Comparison of ENCODE assay signal across 15 cellular contexts in genomic region chr12:89243786-89244185, GRCh38.
DNase-seq lines count a peak whose midpoint lies in the region; ATAC-seq and TF ChIP-seq lines count a peak whose summit lies in the region.
"Had no signal": no experiment of that assay in that cellular context is flagged by ENCODE, and none has a peak within 500 bp of the region (broad histone marks: within the 10 kb centered on the region; RNA-seq: fewer than 3 reads in every experiment).

No MANE protein-coding gene starts in this region.

- no peak for ATAC-seq in activated CD8-positive, alpha-beta T cell treated with anti-CD3 and anti-CD28 coated beads, Interleukin-2, amount 10 ng/mL, durations not matched to agents 7 days and 5 days
- ATAC-seq in naive B cell (ENCODE audit: low read depth in 2 of 2) = peak in 1 of 2 donors; percentile 19
- ATAC-seq in HG02885 (IDR thresholded peaks at IDR 0.05; ENCODE audit: poor library complexity, unreplicated experiment) = no peak

- H3K27me3 Mint-ChIP-seq in CD14-positive monocyte (ENCODE audit: low read depth in 3 of 3) = no peaks in the 10 kb centered on the region
- no peaks in the 10 kb centered on the region for H3K27me3 Mint-ChIP-seq in HFFc6 (ENCODE audit: insufficient read depth)
- no peaks in the 10 kb centered on the region for H3K27me3 Mint-ChIP-seq in activated CD8-positive, alpha-beta T cell treated with anti-CD3 and anti-CD28 coated beads, Interleukin-2, amount 10 ng/mL, durations not matched to agents 7 days and 5 days (ENCODE audit: low read depth)
- peaks cover 0 to 8% (median 0%) of the 10 kb centered on the region in 3 donors for H3K27me3 Mint-ChIP-seq in naive B cell

- no peak overlapping the region for H3K4me3 ChIP-seq in brain microvascular endothelial cell (ENCODE audit: low read depth, low read length)
- H3K4me3 ChIP-seq: cardiac muscle cell, right atrium auricular region had no signal

- no peaks in the 10 kb centered on the region for H3K36me3 ChIP-seq in brain microvascular endothelial cell (replicated peaks)
- H3K36me3 ChIP-seq: cardiac muscle cell, right atrium auricular region had no signal

- in situ Hi-C loops in brain microvascular endothelial cell (cut with HindIII; ENCODE audit: low pct_ligation_motif_present, low sequenced_read_pairs) = no loop called here

- CTCF ChIA-PET in activated CD8-positive, alpha-beta T cell treated with anti-CD3 and anti-CD28 coated beads, Interleukin-2, amount 10 ng/mL, durations not matched to agents 7 days and 5 days (lab: Charles Lee) = interaction anchor here (0.9 to 5.2 kb wide), 17 partner anchors 9 to 225 kb away, joined by 3 to 50 read pairs (median 14); partner anchors contain the start of gene DUSP6

- POLR2A ChIA-PET in activated CD8-positive, alpha-beta T cell treated with anti-CD3 and anti-CD28 coated beads, Interleukin-2, amount 10 ng/mL, durations not matched to agents 7 days and 5 days (lab: Charles Lee) = interaction anchor here (0.6 to 4.9 kb wide), 9 partner anchors 8 to 466 kb away, joined by 3 to 83 read pairs (median 4); partner anchors contain the start of gene DUSP6

- H3K4me1 Mint-ChIP-seq in CD14-positive monocyte (peaks cover 38% of the 10 kb centered on the region), HFFc6 (ENCODE audit: low read depth) (peaks cover 48% of the 10 kb centered on the region), naive B cell (peaks cover 17 to 23% (median 21%) of the 10 kb centered on the region in 3 donors)
- peaks cover 75% of the 10 kb centered on the region for H3K4me1 Mint-ChIP-seq in activated CD8-positive, alpha-beta T cell treated with anti-CD3 and anti-CD28 coated beads, Interleukin-2, amount 10 ng/mL, durations not matched to agents 7 days and 5 days (ENCODE audit: low read depth)

- no peak overlapping the region for H3K27ac ChIP-seq in brain microvascular endothelial cell
- H3K27ac ChIP-seq: cardiac muscle cell, right atrium auricular region had no signal

- no peaks in the 10 kb centered on the region for H3K27me3 ChIP-seq in brain microvascular endothelial cell (replicated peaks)
- H3K27me3 ChIP-seq: cardiac muscle cell, right atrium auricular region had no signal

- intact Hi-C loops in CD14-positive monocyte (cut with micrococcal nuclease) = loop anchor here in 1 of 2 donors (5.0 to 10.0 kb wide), 2 partner anchors 81 to 111 kb away; partner anchors contain the start of gene DUSP6

- H3K36me3 Mint-ChIP-seq in CD14-positive monocyte (peaks cover 4 to 8% of the 10 kb centered on the region in 2 donors), HFFc6 (ENCODE audit: low read depth) (no peaks in the 10 kb centered on the region), naive B cell (no peaks in the 10 kb centered on the region)
- peaks cover 31% of the 10 kb centered on the region for H3K36me3 Mint-ChIP-seq in activated CD8-positive, alpha-beta T cell treated with anti-CD3 and anti-CD28 coated beads, Interleukin-2, amount 10 ng/mL, durations not matched to agents 7 days and 5 days (ENCODE audit: low read depth)
- H3K36me3 Mint-ChIP-seq: stimulated activated memory B cell treated with anti-CD40 and anti-IgM and Interleukin-4, amounts not matched to agents 10 μg/mL and 1 μg/mL and 100 μg/mL, for 72 hours had no signal

- H3K4me3 Mint-ChIP-seq in CD14-positive monocyte (no peak overlapping the region), HFFc6 (no peak overlapping the region; the same call in 1 of the 2 replicates), naive B cell (peak overlapping the region in 4 of 8 donors; percentile 0 to 36 (median 2))
- H3K4me3 Mint-ChIP-seq in activated CD8-positive, alpha-beta T cell treated with anti-CD3 and anti-CD28 coated beads, Interleukin-2, amount 10 ng/mL, durations not matched to agents 7 days and 5 days = peak overlapping the region; percentile 1
- H3K4me3 Mint-ChIP-seq: activated B cell treated with CpG ODN at 0.5 μM for 24 hours; stimulated activated memory B cell treated with anti-CD40 and anti-IgM and Interleukin-4, amounts not matched to agents 10 μg/mL and 1 μg/mL and 100 μg/mL, for 72 hours had no signal

- TF ChIP-seq CTCF in CD14-positive monocyte (IDR thresholded peaks at IDR 0.05) (no peak), HFFc6 (IDR thresholded peaks at IDR 0.05) (no peak), brain microvascular endothelial cell (IDR thresholded peaks at IDR 0.05; ENCODE audit: low read depth, low read length, missing control alignments) (no peak)

- H3K9me3 Mint-ChIP-seq in CD14-positive monocyte (peaks cover 0 to 3% (median 0%) of the 10 kb centered on the region in 7 donors), HFFc6 (no peaks in the 10 kb centered on the region), naive B cell (peaks cover 0 to 4% (median 0%) of the 10 kb centered on the region in 7 donors)
- H3K9me3 Mint-ChIP-seq in activated CD8-positive, alpha-beta T cell treated with anti-CD3 and anti-CD28 coated beads, Interleukin-2, amount 10 ng/mL, durations not matched to agents 7 days and 5 days (ENCODE audit: insufficient read depth) = peaks cover 21% of the 10 kb centered on the region
- H3K9me3 Mint-ChIP-seq: activated B cell treated with CpG ODN at 0.5 μM for 24 hours; stimulated activated memory B cell treated with anti-CD40 and anti-IgM and Interleukin-4, amounts not matched to agents 10 μg/mL and 1 μg/mL and 100 μg/mL, for 72 hours had no signal

- DNase-seq in CD14-positive monocyte (ENCODE audit: low spot score) = peak; percentile 49
- no peak for DNase-seq in HFFc6
- no peak for DNase-seq in activated CD8-positive, alpha-beta T cell treated with anti-CD3 and anti-CD28 coated beads, Interleukin-2, amount 10 ng/mL, durations not matched to agents 7 days and 5 days
- DNase-seq in naive B cell = no peak
- no peak for DNase-seq in C1 segment of cervical spinal cord (lab: John Stamatoyannopoulos, UW)
- DNase-seq in brain microvascular endothelial cell = no peak
- DNase-seq in Kasumi-1 (lab: John Stamatoyannopoulos, UW) = no peak
- DNase-seq: activated B cell treated with CpG ODN at 0.5 μM for 24 hours; activated effector memory CD4-positive, alpha-beta T cell treated with anti-CD3 and anti-CD28 coated beads, Interleukin-2, amount 50 U/mL, for 16 hours; glutamatergic neuron; NCI-H2081 treated with DMSO at 0.1 percent for 48 hours had no signal

- H3K27ac Mint-ChIP-seq in CD14-positive monocyte = peak overlapping the region; percentile 86 to 95 (median 91)
- peak overlapping the region; percentile 39 for H3K27ac Mint-ChIP-seq in HFFc6
- H3K27ac Mint-ChIP-seq in activated CD8-positive, alpha-beta T cell treated with anti-CD3 and anti-CD28 coated beads, Interleukin-2, amount 10 ng/mL, durations not matched to agents 7 days and 5 days = peak overlapping the region; percentile 86
- H3K27ac Mint-ChIP-seq in naive B cell = peak overlapping the region; percentile 0 to 84 (median 33)
- H3K27ac Mint-ChIP-seq: activated B cell treated with CpG ODN at 0.5 μM for 24 hours; stimulated activated memory B cell treated with anti-CD40 and anti-IgM and Interleukin-4, amounts not matched to agents 10 μg/mL and 1 μg/mL and 100 μg/mL, for 72 hours had no signal

Comparison
In these comparisons a context has a peak if more than half of its experiments do, and no peak if none do; other contexts are left out.
1. H3K27ac Mint-ChIP-seq: peak in every context shown above with its lines; median percentile 91 in CD14-positive monocyte; 86 in activated CD8-positive, alpha-beta T cell treated with anti-CD3 and anti-CD28 coated beads, Interleukin-2, amount 10 ng/mL, durations not matched to agents 7 days and 5 days; 39 in HFFc6; 33 in naive B cell.